Comparison of ENCODE assay signal across 20 cellular contexts in the genomic region with DNA sequence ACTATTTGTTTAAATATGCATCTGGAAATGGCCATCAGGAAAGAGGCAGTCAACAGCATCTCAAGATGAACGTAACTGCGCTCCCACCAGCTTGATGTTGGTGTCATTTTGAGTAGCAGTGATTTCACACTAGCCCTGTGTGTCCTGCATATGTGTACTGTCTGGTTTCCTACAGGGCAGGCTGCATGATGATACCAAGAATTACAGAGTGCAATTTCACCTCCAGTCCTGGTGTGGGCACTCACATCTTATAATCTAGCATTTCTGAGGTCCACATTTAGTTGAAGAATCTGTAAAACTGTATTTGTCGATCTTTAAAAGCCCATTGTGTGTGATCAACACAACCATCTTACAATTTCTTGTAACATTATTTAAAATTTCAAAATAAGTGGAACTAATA.
DNase-seq lines count a peak whose midpoint lies in the region; ATAC-seq, FAIRE-seq and TF ChIP-seq lines count a peak whose summit lies in the region.
"Had no signal": no experiment of that assay in that cellular context is flagged by ENCODE, and none has a peak within 500 bp of the region (broad histone marks: within the 10 kb centered on the region; RNA-seq: fewer than 3 reads in every experiment).

No MANE protein-coding gene starts in this region.

- H3K36me3 ChIP-seq in PC-3 (ENCODE audit: low read depth, low read length) = no peaks in the 10 kb centered on the region
- H3K36me3 ChIP-seq in endodermal cell (ENCODE audit: control insufficient read depth, insufficient read depth, low read length) = no peaks in the 10 kb centered on the region
- H3K36me3 ChIP-seq: Peyer's patch, SJCRH30 had no signal

- H3K9me3 ChIP-seq in PC-3 (ENCODE audit: low read length) (no peaks in the 10 kb centered on the region), endodermal cell (ENCODE audit: control insufficient read depth, low read length) (no peaks in the 10 kb centered on the region)
- H3K9me3 ChIP-seq: Peyer's patch, SJCRH30 had no signal

- DNase-seq in D721Med (ENCODE audit: insufficient read length, low spot score) = no peak
- no peak for DNase-seq in LNCaP clone FGC (ENCODE audit: low read depth)
- DNase-seq in PC-3 = no peak
- peak; percentile 13 for DNase-seq in endodermal cell
- DNase-seq in retina = no peak
- DNase-seq: AML-193, DMS79, GOT3, NCI-H1092 treated with DMSO at 0.1 percent for 48 hours, NCI-H1436 treated with DMSO at 0.1 percent for 48 hours, NCI-H1930, NCI-H345, NCI-H524, Peyer's patch, SJCRH30, T-helper 17 cell had no signal

- H3K27me3 Mint-ChIP-seq in endodermal cell (ENCODE audit: insufficient read depth) = no peaks in the 10 kb centered on the region
- H3K27me3 Mint-ChIP-seq: T-helper 17 cell had no signal

- TF ChIP-seq CTCF in D721Med (IDR thresholded peaks at IDR 0.05; ENCODE audit: insufficient read depth, missing control alignments) (no peak), LNCaP clone FGC (IDR thresholded peaks at IDR 0.05; ENCODE audit: control insufficient read depth, extremely low read depth, insufficient read depth) (peak; percentile 17; the same call in 1 of the 2 replicates), PC-3 (conservative IDR thresholded peaks at IDR 0.05; ENCODE audit: low read depth, low read length) (peak; percentile 12; the same call in 1 of the 2 replicates), endodermal cell (conservative IDR thresholded peaks at IDR 0.05) (no peak)

- peak; percentile 76 for FAIRE-seq in D721Med (lab: Jason Lieb, UNC)
- FAIRE-seq: GM19239 had no signal

- no peak overlapping the region for H3K27ac Mint-ChIP-seq in endodermal cell
- H3K27ac Mint-ChIP-seq: CD14-positive monocyte, T-helper 17 cell had no signal

- H3K36me3 Mint-ChIP-seq in endodermal cell (ENCODE audit: low read depth) = no peaks in the 10 kb centered on the region
- H3K36me3 Mint-ChIP-seq: CD14-positive monocyte had no signal

- CTCF ChIA-PET in PC-3 (lab: Charles Lee) = no interaction called here

- no peak overlapping the region for H3K9ac ChIP-seq in PC-3 (ENCODE audit: low read length)
- H3K9ac ChIP-seq in endodermal cell (ENCODE audit: extremely low read depth, low read length, poor library complexity, severe bottlenecking) = no peak overlapping the region

- H3K27me3 ChIP-seq in PC-3 (ENCODE audit: low read length) (no peaks in the 10 kb centered on the region), endodermal cell (ENCODE audit: control insufficient read depth, insufficient read depth, low read length, poor library complexity, severe bottlenecking) (no peaks in the 10 kb centered on the region)
- H3K27me3 ChIP-seq: Peyer's patch, SJCRH30 had no signal

- H2AFZ ChIP-seq in PC-3 (ENCODE audit: low read length) = no peak overlapping the region

- no peaks in the 10 kb centered on the region for H3K79me2 ChIP-seq in PC-3 (ENCODE audit: low read length)

- peaks cover 18% of the 10 kb centered on the region for H3K4me1 Mint-ChIP-seq in endodermal cell
- H3K4me1 Mint-ChIP-seq: CD14-positive monocyte, T-helper 17 cell had no signal

- intact Hi-C loops in PC-3 (cut with micrococcal nuclease) = no loop called here

- no peak overlapping the region for H3K4me3 Mint-ChIP-seq in endodermal cell
- H3K4me3 Mint-ChIP-seq: CD14-positive monocyte, T-helper 17 cell had no signal

- POLR2A ChIA-PET in PC-3 (lab: Charles Lee; ENCODE audit: unreplicated experiment) = no interaction called here

- H3K9me2 ChIP-seq in PC-3 (replicated peaks; ENCODE audit: low read length) = no peaks in the 10 kb centered on the region

- H3F3A ChIP-seq in PC-3 (ENCODE audit: low read length, unreplicated experiment) = no peaks in the 10 kb centered on the region

- no peaks in the 10 kb centered on the region for H4K20me1 ChIP-seq in PC-3 (ENCODE audit: low read length)

- WGBS in endodermal cell (ENCODE audit: insufficient coverage in 1 of 2, insufficient read length in 1 of 2), 2 experiments = 90 to 91% methylated on average over 2 to 3 of the region's 3 CpGs

- H3K4me1 ChIP-seq in PC-3 (ENCODE audit: insufficient read depth, low read length) (no peaks in the 10 kb centered on the region), endodermal cell (ENCODE audit: control insufficient read depth, insufficient read depth, low read length) (no peaks in the 10 kb centered on the region)
- H3K4me1 ChIP-seq: Peyer's patch, SJCRH30 had no signal

- BruUV-seq in PC-3 (replicated peaks; lab: Mats Ljungman, UMichigan) = no TSS peak

- H3K4me3 ChIP-seq in LNCaP clone FGC (ENCODE audit: low read depth, low read length) (no peak overlapping the region), PC-3 (ENCODE audit: low read length) (no peak overlapping the region), endodermal cell (ENCODE audit: low read length) (no peak overlapping the region)
- H3K4me3 ChIP-seq: Peyer's patch, SJCRH30 had no signal

- no peak overlapping the region for H3K4me2 ChIP-seq in PC-3 (ENCODE audit: low read length)

- ATAC-seq in PC-3 (no peak), HG02870 (IDR thresholded peaks at IDR 0.05; ENCODE audit: unreplicated experiment) (no peak), HG03378 (IDR thresholded peaks at IDR 0.05; ENCODE audit: unreplicated experiment) (no peak)
- ATAC-seq: T-helper 17 cell had no signal

- H3K9me3 Mint-ChIP-seq in endodermal cell = no peaks in the 10 kb centered on the region

- H3K27ac ChIP-seq in PC-3 (ENCODE audit: low read length) = no peak overlapping the region
- H3K27ac ChIP-seq in endodermal cell (ENCODE audit: low read depth, low read length) = no peak overlapping the region
- H3K27ac ChIP-seq: Peyer's patch, SJCRH30 had no signal

Comparison
In these comparisons a context has a peak if more than half of its experiments do, and no peak if none do; other contexts are left out.
1. CTCF ChIP-seq: peak in LNCaP clone FGC (single experiment) and PC-3 (single experiment); none in D721Med (single experiment) and endodermal cell (single experiment).